ENCODE assay signal across 8 cellular contexts in genomic region chr9:77475641-77476473, GRCh38.
DNase-seq lines count a peak whose midpoint lies in the region; ATAC-seq and TF ChIP-seq lines count a peak whose summit lies in the region.

No MANE protein-coding gene starts in this region.

- peak overlapping the region; percentile 71 for H2AFZ ChIP-seq in SK-N-SH (ENCODE audit: low read depth)

- peak overlapping the region in 1 of 2 experiments; percentile 71; a peak in 2 of 4 replicates for H3K27ac ChIP-seq in SK-N-SH (ENCODE audit: low read depth in 2 of 2, low read length in 1 of 2)

- H3K27me3 ChIP-seq in SK-N-SH (ENCODE audit: insufficient read depth): no peaks in the 10 kb centered on the region

- H3K4me3 ChIP-seq in SK-N-SH (ENCODE audit: low read depth in 2 of 2, low read length in 1 of 2) (no peak overlapping the region), fibroblast of pulmonary artery (replicated peaks; ENCODE audit: low read depth, low read length) (no peak overlapping the region)

- TF ChIP-seq POLR2A in GM18505 (IDR thresholded peaks at IDR 0.05; ENCODE audit: borderline replicate concordance, extremely low read depth, insufficient read depth, insufficient read length): no peak

- TF ChIP-seq CTCF in SK-N-SH (IDR thresholded peaks at IDR 0.05) (no peak), fibroblast of pulmonary artery (IDR thresholded peaks at IDR 0.05; ENCODE audit: low read length, missing control alignments) (no peak)

- no peak for TF ChIP-seq RAD21 in SK-N-SH (IDR thresholded peaks at IDR 0.05; ENCODE audit: low read length)

- no peaks in the 10 kb centered on the region for H4K20me1 ChIP-seq in SK-N-SH (ENCODE audit: insufficient read depth)

- DNase-seq in SK-N-SH (no peak), T-helper 9 cell (peak; percentile 21), fibroblast of pulmonary artery (ENCODE audit: low read depth) (peak; percentile 84), stromal cell of bone marrow (ENCODE audit: low read depth) (peak; percentile 73), HK-2 (ENCODE audit: unreplicated experiment) (no peak)

- H3K4me2 ChIP-seq in SK-N-SH: peak overlapping the region; percentile 0; the same call in 1 of the 2 replicates

- H3F3A ChIP-seq in SK-N-SH (replicated peaks; ENCODE audit: insufficient read depth): peaks cover 17% of the 10 kb centered on the region

- H3K9me3 ChIP-seq in SK-N-SH: no peaks in the 10 kb centered on the region

- WGBS in SK-N-SH (ENCODE audit: low lambda C conversion rate): 85% methylated on average over 9 of the region's 9 CpGs

- peak in 1 of 2 experiments; percentile 39; a peak in 1 of 4 replicates for TF ChIP-seq EP300 in SK-N-SH (IDR thresholded peaks at IDR 0.05; ENCODE audit: borderline replicate concordance in 1 of 2, low read depth in 1 of 2, low read length in 1 of 2)

- no peaks in the 10 kb centered on the region for H3K36me3 ChIP-seq in SK-N-SH (replicated peaks in 1 of 2; ENCODE audit: control insufficient read depth in 1 of 2, insufficient read depth in 2 of 2, low read length in 1 of 2)

- no peaks in the 10 kb centered on the region for H3K9me2 ChIP-seq in SK-N-SH

- H3K4me1 ChIP-seq in SK-N-SH (ENCODE audit: control insufficient read depth in 1 of 2, insufficient read depth in 2 of 2, low read depth in 1 of 2, low read length in 1 of 2): peaks cover 0 to 20% of the 10 kb centered on the region in 2 experiments; a peak in 1 of 4 replicates

- no peaks in the 10 kb centered on the region for H3K79me2 ChIP-seq in SK-N-SH (ENCODE audit: insufficient read depth)

- peak overlapping the region; percentile 43 for H3K9ac ChIP-seq in SK-N-SH

- POLR2A ChIA-PET in SK-N-SH (lab: Yijun Ruan, JAX): no interaction called here

- CTCF ChIA-PET in SK-N-SH (lab: Yijun Ruan, JAX): interaction anchor here (0.6 kb wide), 1 partner anchor 28 kb away, joined by 3 read pairs; no protein-coding TSS in a partner anchor

- ATAC-seq in SK-N-SH treated with all-trans-retinoic acid at 6 μM for 48 hours: no peak; the same call in 2 of the 3 replicates
- peak; percentile 99 for ATAC-seq in HG03064 (IDR thresholded peaks at IDR 0.05; ENCODE audit: low read depth, unreplicated experiment)
- ATAC-seq in GM18505 (IDR thresholded peaks at IDR 0.05; ENCODE audit: unreplicated experiment): no peak

TF ChIP-seq in SK-N-SH, 30 proteins besides CTCF, POLR2A, EP300 and RAD21:
- TF ChIP-seq TEAD4 (IDR thresholded peaks at IDR 0.05; ENCODE audit: borderline replicate concordance, insufficient read depth) (no peak), SIN3A (IDR thresholded peaks at IDR 0.05; ENCODE audit: borderline replicate concordance, low read depth, low read length) (no peak), USF1 (IDR thresholded peaks at IDR 0.05; ENCODE audit: borderline replicate concordance, low read depth) (no peak), YY1 (IDR thresholded peaks at IDR 0.05; ENCODE audit: low read depth) (no peak), FOXM1 (IDR thresholded peaks at IDR 0.05; ENCODE audit: low read depth) (0 out of 2 replicates have a peak, but pooled peaks have one; percentile 33), GATA2 (CRISPR knock-in tag; IDR thresholded peaks at IDR 0.05) (no peak), EZH2phosphoT487 (IDR thresholded peaks at IDR 0.05; ENCODE audit: borderline replicate concordance, low read depth) (no peak), USF2 (IDR thresholded peaks at IDR 0.05; ENCODE audit: borderline replicate concordance, low read depth, low read length) (no peak), TCF12 (IDR thresholded peaks at IDR 0.05) (peak; percentile 8; the same call in 1 of the 2 replicates)

TF ChIP-seq in SK-N-SH treated with all-trans-retinoic acid at 6 μM for 48 hours, 23 proteins besides CTCF, POLR2A, EP300 and RAD21:
- TF ChIP-seq ZNF565 (CRISPR knock-in tag; conservative IDR thresholded peaks at IDR 0.05; ENCODE audit: low read depth): no peak
- no peak for TF ChIP-seq ZFP30 (CRISPR knock-in tag; IDR thresholded peaks at IDR 0.05)
- no peak for TF ChIP-seq ZFP3 (CRISPR knock-in tag; IDR thresholded peaks at IDR 0.05)
- no peak for TF ChIP-seq RARB (CRISPR knock-in tag; IDR thresholded peaks at IDR 0.05)
- no peak for TF ChIP-seq CSDC2 (CRISPR knock-in tag; IDR thresholded peaks at IDR 0.05)
- TF ChIP-seq TOX (CRISPR knock-in tag; IDR thresholded peaks at IDR 0.05; ENCODE audit: borderline replicate concordance): no peak
- TF ChIP-seq BACH2 (CRISPR knock-in tag; IDR thresholded peaks at IDR 0.05; ENCODE audit: borderline replicate concordance): no peak
- no peak for TF ChIP-seq TSHZ2 (CRISPR knock-in tag; IDR thresholded peaks at IDR 0.05)
- TF ChIP-seq TCF4 (CRISPR knock-in tag; IDR thresholded peaks at IDR 0.05; ENCODE audit: borderline replicate concordance): no peak
- no peak for TF ChIP-seq CSRNP3 (CRISPR knock-in tag; IDR thresholded peaks at IDR 0.05)
- no peak for TF ChIP-seq PATZ1 (CRISPR knock-in tag; IDR thresholded peaks at IDR 0.05; ENCODE audit: borderline replicate concordance)
- TF ChIP-seq ISL1 (CRISPR knock-in tag; IDR thresholded peaks at IDR 0.05): no peak
- TF ChIP-seq GLIS3 (CRISPR knock-in tag; IDR thresholded peaks at IDR 0.05): no peak
- no peak for TF ChIP-seq ARNTL (CRISPR knock-in tag; IDR thresholded peaks at IDR 0.05; ENCODE audit: borderline replicate concordance, low read depth)
- no peak for TF ChIP-seq ZNF70 (CRISPR knock-in tag; IDR thresholded peaks at IDR 0.05)
- no peak for TF ChIP-seq CREB5 (CRISPR knock-in tag; IDR thresholded peaks at IDR 0.05; ENCODE audit: low read depth)
- no peak for TF ChIP-seq ZNF8 (CRISPR knock-in tag; IDR thresholded peaks at IDR 0.05)

Comparison
In these comparisons a context has a peak if more than half of its experiments do, and no peak if none do; other contexts are left out.
1. DNase-seq: peak in T-helper 9 cell (single experiment), fibroblast of pulmonary artery (single experiment) and stromal cell of bone marrow (single experiment); none in SK-N-SH (single experiment) and HK-2 (single experiment).